Comparison of ENCODE assay signal across 18 cellular contexts in the genomic region with DNA sequence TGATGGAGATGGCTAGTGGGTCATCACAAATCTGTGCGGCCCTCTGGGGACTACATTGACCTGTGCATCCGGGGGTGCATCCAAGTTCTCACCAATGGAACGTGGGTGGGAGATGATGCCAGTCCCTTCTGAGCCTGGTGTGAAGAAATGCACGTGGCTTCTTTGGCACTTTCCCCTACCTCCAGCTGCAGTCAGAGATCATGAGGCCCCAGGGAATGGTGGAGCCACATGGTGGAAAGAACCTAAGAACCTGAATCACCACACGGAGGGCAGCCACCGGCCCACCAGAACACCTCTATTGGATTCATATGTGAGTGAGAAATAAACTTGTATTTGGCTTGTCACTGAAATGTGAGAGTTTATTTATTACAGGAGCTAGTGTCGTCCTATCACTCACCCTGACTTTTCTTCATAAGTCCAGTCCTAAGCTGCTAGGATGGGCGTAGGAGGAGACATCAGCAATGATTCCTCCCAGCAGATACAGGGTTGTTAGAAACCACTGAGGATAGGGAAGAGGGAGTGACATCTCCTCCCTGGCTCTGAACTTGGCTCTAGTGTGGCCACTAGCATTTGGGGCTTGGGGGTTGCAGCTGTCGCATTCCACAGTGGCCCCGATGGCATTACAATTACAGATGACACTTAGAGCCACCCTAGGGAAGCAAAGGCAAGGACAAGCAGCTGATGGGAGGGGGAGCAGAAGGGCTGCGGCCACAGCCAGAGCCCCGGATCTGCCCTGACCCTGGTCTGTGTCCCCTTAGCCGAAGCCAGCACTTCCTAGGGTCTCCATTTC. TPM values are rescaled to one million over a fixed set of nuclear protein-coding genes. Genes with fewer than 3 reads are reported as not detected.
DNase-seq lines count a peak whose midpoint lies in the region; ATAC-seq, FAIRE-seq and TF ChIP-seq lines count a peak whose summit lies in the region.
"Had no signal": no experiment of that assay in that cellular context is flagged by ENCODE, and none has a peak within 500 bp of the region (broad histone marks: within the 10 kb centered on the region; RNA-seq: fewer than 3 reads in every experiment).

No MANE protein-coding gene starts in this region.

- H3K27me3 ChIP-seq in BLaER1 (no peaks in the 10 kb centered on the region), H1 (replicated peaks in 1 of 4; ENCODE audit: control insufficient read depth in 3 of 4, extremely low read depth in 1 of 4, insufficient read depth in 3 of 4, low read length in 3 of 4) (no peaks in the 10 kb centered on the region), neuronal stem cell (ENCODE audit: control insufficient read depth in 3 of 3, insufficient read depth in 3 of 3, low read depth in 1 of 3, low read length in 3 of 3) (no peaks in the 10 kb centered on the region), PC-3 (ENCODE audit: low read length) (no peaks in the 10 kb centered on the region)

- H3K27me3 Mint-ChIP-seq in HFFc6 (ENCODE audit: insufficient read depth), result no peaks in the 10 kb centered on the region
- no peaks in the 10 kb centered on the region for H3K27me3 Mint-ChIP-seq in activated CD4-positive, alpha-beta memory T cell treated with anti-CD3 and anti-CD28 coated beads, Interleukin-2, amount 10 ng/mL, durations not matched to agents 7 days and 5 days
- H3K27me3 Mint-ChIP-seq: CD4-positive, CD25-positive, alpha-beta regulatory T cell had no signal

- H4K8ac ChIP-seq in H1 (ENCODE audit: extremely low read depth, insufficient read depth, low read length), result no peak overlapping the region
- H4K8ac ChIP-seq in neuronal stem cell (ENCODE audit: low read depth, low read length), result no peak overlapping the region

- H3K18ac ChIP-seq in H1 (ENCODE audit: extremely low read depth, low read length) (peak overlapping the region; percentile 15), neuronal stem cell (ENCODE audit: low read length) (peak overlapping the region; percentile 79)

- POLR2A ChIA-PET in H1 (lab: Charles Lee; ENCODE audit: partially characterized antibody), result interaction anchor here (0.9 to 8.6 kb wide), 5 partner anchors 8 to 71 kb away, joined by 3 to 109 read pairs (median 5); a partner anchor contains a TSS
- POLR2A ChIA-PET in PC-3 (lab: Charles Lee; ENCODE audit: unreplicated experiment), result no interaction called here
- POLR2A ChIA-PET in activated CD4-positive, alpha-beta memory T cell treated with anti-CD3 and anti-CD28 coated beads, Interleukin-2, amount 10 ng/mL, durations not matched to agents 7 days and 5 days (lab: Charles Lee), result interaction anchor here (1.0 kb wide), 2 partner anchors 10 to 29 kb away, joined by 3 read pairs; a partner anchor contains a TSS

- H3K4ac ChIP-seq in H1 (replicated peaks; ENCODE audit: insufficient read length, low read depth, low read length) (peak overlapping the region; percentile 44), neuronal stem cell (ENCODE audit: low read length) (peak overlapping the region; percentile 94)

- H2BK5ac ChIP-seq in H1 (ENCODE audit: low read depth, low read length) (peak overlapping the region; percentile 14; the same call in 1 of the 2 replicates), neuronal stem cell (ENCODE audit: low read length) (no peak overlapping the region)

- H2AK5ac ChIP-seq in H1 (ENCODE audit: low read depth, low read length) (peak overlapping the region; percentile 5; the same call in 1 of the 2 replicates), neuronal stem cell (ENCODE audit: low read depth, low read length) (peak overlapping the region; percentile 67)

- peaks cover 26% of the 10 kb centered on the region for H3K4me1 Mint-ChIP-seq in HFFc6 (ENCODE audit: low read depth)
- H3K4me1 Mint-ChIP-seq in activated CD4-positive, alpha-beta memory T cell treated with anti-CD3 and anti-CD28 coated beads, Interleukin-2, amount 10 ng/mL, durations not matched to agents 7 days and 5 days, result peaks cover 11% of the 10 kb centered on the region

- H3K9ac ChIP-seq in BLaER1 (peak overlapping the region; percentile 80), H1 (replicated peaks in 1 of 4; ENCODE audit: extremely low read depth in 1 of 4, low read depth in 3 of 4, low read length in 3 of 4) (no peak overlapping the region), neuronal stem cell (ENCODE audit: low read depth, low read length, poor library complexity) (no peak overlapping the region), PC-3 (ENCODE audit: low read length) (no peak overlapping the region)

- TF ChIP-seq RAD21 in H1 (IDR thresholded peaks at IDR 0.05 in 1 of 2, conservative IDR thresholded peaks at IDR 0.05 in 1 of 2; ENCODE audit: low read depth in 2 of 2, low read length in 2 of 2), result no peak

- H4K20me1 ChIP-seq in BLaER1 (no peaks in the 10 kb centered on the region), H1 (replicated peaks in 1 of 2; ENCODE audit: control insufficient read depth in 1 of 2, insufficient read depth in 2 of 2, low read length in 2 of 2) (no peaks in the 10 kb centered on the region), PC-3 (ENCODE audit: low read length) (no peaks in the 10 kb centered on the region)

- peak overlapping the region; percentile 88 for H3K4me2 ChIP-seq in BLaER1
- H3K4me2 ChIP-seq in H1 (ENCODE audit: insufficient read depth in 1 of 2, low read depth in 2 of 2, low read length in 2 of 2), result no peak overlapping the region
- H3K4me2 ChIP-seq in neuronal stem cell (ENCODE audit: insufficient read depth, low read length, poor library complexity, severe bottlenecking), result no peak overlapping the region
- H3K4me2 ChIP-seq in PC-3 (ENCODE audit: low read length), result no peak overlapping the region

- H3K23ac ChIP-seq in H1 (ENCODE audit: insufficient read length), result no peak overlapping the region
- H3K23ac ChIP-seq in neuronal stem cell (ENCODE audit: low read depth, low read length, poor library complexity), result no peak overlapping the region

- H3K14ac ChIP-seq in H1 (ENCODE audit: insufficient read length) (no peak overlapping the region), neuronal stem cell (ENCODE audit: low read length) (no peak overlapping the region)

- peak overlapping the region; percentile 97 for H2BK120ac ChIP-seq in H1 (replicated peaks; ENCODE audit: low read depth, low read length)
- no peak overlapping the region for H2BK120ac ChIP-seq in neuronal stem cell (ENCODE audit: low read depth, low read length)

- H3K9me3 ChIP-seq in BLaER1, result 0 out of 2 replicates have a peak, but pooled peaks cover 5% of the 10 kb centered on the region
- no peaks in the 10 kb centered on the region for H3K9me3 ChIP-seq in H1 (ENCODE audit: insufficient read depth in 2 of 2, low read depth in 1 of 2, low read length in 1 of 2)
- peaks cover 0 to 8% of the 10 kb centered on the region in 2 donors for H3K9me3 ChIP-seq in neuronal stem cell (replicated peaks in 1 of 2; ENCODE audit: control insufficient read depth in 2 of 2, insufficient read depth in 1 of 2, low read depth in 1 of 2, low read length in 2 of 2)
- no peaks in the 10 kb centered on the region for H3K9me3 ChIP-seq in PC-3 (ENCODE audit: low read length)

- peak overlapping the region; percentile 8; the same call in 1 of the 2 replicates for H2BK15ac ChIP-seq in H1 (ENCODE audit: low read length)
- peak overlapping the region; percentile 60 for H2BK15ac ChIP-seq in neuronal stem cell (ENCODE audit: low read length)

- H3K9me2 ChIP-seq in PC-3 (replicated peaks; ENCODE audit: low read length), result no peaks in the 10 kb centered on the region

- H3K56ac ChIP-seq in H1 (replicated peaks; ENCODE audit: insufficient read length, low read depth, low read length), result no peak overlapping the region

- H4K91ac ChIP-seq in H1 (replicated peaks; ENCODE audit: insufficient read length, low read length) (peak overlapping the region; percentile 77), neuronal stem cell (ENCODE audit: low read depth, low read length, poor library complexity) (peak overlapping the region; percentile 20)

- H3K79me1 ChIP-seq in H1 (ENCODE audit: low read depth, low read length), result no peaks in the 10 kb centered on the region
- H3K79me1 ChIP-seq in neuronal stem cell (ENCODE audit: low read depth, low read length), result no peaks in the 10 kb centered on the region

- no peaks in the 10 kb centered on the region for H3K23me2 ChIP-seq in H1 (ENCODE audit: low read depth, low read length)

- CTCF ChIA-PET in H1 (lab: Charles Lee; ENCODE audit: partially characterized antibody) (interaction anchor here (0.6 to 7.2 kb wide), 5 partner anchors 11 to 54 kb away, joined by 3 to 67 read pairs (median 3); a partner anchor contains a TSS), PC-3 (lab: Charles Lee) (no interaction called here)
- CTCF ChIA-PET in activated CD4-positive, alpha-beta memory T cell treated with anti-CD3 and anti-CD28 coated beads, Interleukin-2, amount 10 ng/mL, durations not matched to agents 7 days and 5 days (lab: Charles Lee), result interaction anchor here (0.8 kb wide), 1 partner anchor 11 kb away, joined by 3 read pairs; no protein-coding TSS in a partner anchor

- peak overlapping the region; percentile 89; the same call in 1 of the 2 replicates for H2BK20ac ChIP-seq in H1 (ENCODE audit: low read length)

- H3K4me3 Mint-ChIP-seq in HFFc6, result no peak overlapping the region
- H3K4me3 Mint-ChIP-seq in activated CD4-positive, alpha-beta memory T cell treated with anti-CD3 and anti-CD28 coated beads, Interleukin-2, amount 10 ng/mL, durations not matched to agents 7 days and 5 days, result no peak overlapping the region

- intact Hi-C loops in PC-3 (cut with micrococcal nuclease), result no loop called here

- H3K27ac Mint-ChIP-seq in HFFc6, result peak overlapping the region; percentile 72; the same call in 1 of the 2 replicates
- H3K27ac Mint-ChIP-seq in activated CD4-positive, alpha-beta memory T cell treated with anti-CD3 and anti-CD28 coated beads, Interleukin-2, amount 10 ng/mL, durations not matched to agents 7 days and 5 days, result no peak overlapping the region
- H3K27ac Mint-ChIP-seq: CD4-positive, CD25-positive, alpha-beta regulatory T cell had no signal

- H3K4me1 ChIP-seq in BLaER1 (peaks cover 82% of the 10 kb centered on the region), H1 (replicated peaks in 1 of 4; ENCODE audit: control insufficient read depth in 3 of 4, insufficient read depth in 4 of 4, low read length in 3 of 4) (peaks cover 2 to 18% (median 11%) of the 10 kb centered on the region in 4 experiments; a peak in 6 of 7 replicates), neuronal stem cell (ENCODE audit: control insufficient read depth in 2 of 2, insufficient read depth in 1 of 2, low read depth in 1 of 2, low read length in 2 of 2) (peaks cover 28 to 35% of the 10 kb centered on the region in 2 donors), PC-3 (ENCODE audit: insufficient read depth, low read length) (peaks cover 11% of the 10 kb centered on the region)

- no peak overlapping the region for H4K5ac ChIP-seq in H1 (ENCODE audit: insufficient read length, low read depth, low read length)

- H2AFZ ChIP-seq in H1 (ENCODE audit: low read length), result no peak overlapping the region
- H2AFZ ChIP-seq in neuronal stem cell (ENCODE audit: low read length), result peak overlapping the region; percentile 24
- H2AFZ ChIP-seq in PC-3 (ENCODE audit: low read length), result no peak overlapping the region

- TF ChIP-seq POLR2A in H1 (IDR thresholded peaks at IDR 0.05; ENCODE audit: control extremely low read depth in 1 of 2, low read depth in 2 of 2, low read length in 2 of 2), result no peak

- H3F3A ChIP-seq in PC-3 (ENCODE audit: low read length, unreplicated experiment), result no peaks in the 10 kb centered on the region

- WGBS in H1 (ENCODE audit: extremely low coverage in 1 of 2, insufficient coverage in 1 of 2, insufficient read length in 1 of 2, insufficient replicate concordance in 2 of 2, low coverage in 1 of 2, low lambda C conversion rate in 2 of 2, missing lambda C conversion rate in 1 of 2), 2 experiments, result 80% methylated on average over 13 of the region's 13 CpGs; no CpG with 5 or more reads in 1 of the 2 experiments
- no CpG with 5 or more reads among the region's 13 CpGs for WGBS in neuronal stem cell (ENCODE audit: extremely low coverage in 2 of 2, insufficient read length in 2 of 2, insufficient replicate concordance in 1 of 2), 2 donors

- DNase-seq in HFFc6 (no peak), H1 (ENCODE audit: low read depth in 1 of 2, low spot score in 2 of 2) (no peak), neuronal stem cell (ENCODE audit: low spot score) (no peak), PC-3 (no peak), substantia nigra (lab: John Stamatoyannopoulos, UW) (no peak)
- no peak for DNase-seq in activated CD4-positive, alpha-beta T cell treated with anti-CD3 and anti-CD28 coated beads for 48 hours
- DNase-seq in activated CD4-positive, alpha-beta memory T cell treated with anti-CD3 and anti-CD28 coated beads, Interleukin-2, amount 10 ng/mL, durations not matched to agents 7 days and 5 days, result no peak
- DNase-seq: CD4-positive, CD25-positive, alpha-beta regulatory T cell; DMS79; MV-4-11; NCI-H1436 treated with DMSO at 0.1 percent for 48 hours; NCI-H2081 treated with DMSO at 0.1 percent for 48 hours; NK-92 treated with Interleukin-12 subunit alpha and Interleukin-12 subunit beta, amount 100 ng/mL, for 24 hours had no signal

- peak overlapping the region; percentile 13 for H2BK12ac ChIP-seq in H1 (ENCODE audit: low read depth, low read length)
- peak overlapping the region; percentile 76 for H2BK12ac ChIP-seq in neuronal stem cell (ENCODE audit: low read length)

- H3K79me2 ChIP-seq in H1 (ENCODE audit: control insufficient read depth in 1 of 2, insufficient read depth in 2 of 2, low read length in 2 of 2) (no peaks in the 10 kb centered on the region), PC-3 (ENCODE audit: low read length) (no peaks in the 10 kb centered on the region)

- peak overlapping the region; percentile 94 for H3K27ac ChIP-seq in BLaER1
- H3K27ac ChIP-seq in H1 (ENCODE audit: low read depth, low read length), result no peak overlapping the region
- H3K27ac ChIP-seq in neuronal stem cell (replicated peaks; ENCODE audit: low read length), result no peak overlapping the region
- no peak overlapping the region for H3K27ac ChIP-seq in PC-3 (ENCODE audit: low read length)
- H3K27ac ChIP-seq in substantia nigra (ENCODE audit: low read depth, low read length, poor library complexity, severe bottlenecking), result no peak overlapping the region

- ATAC-seq in PC-3, result no peak
- ATAC-seq: Right ventricle myocardium inferior had no signal

- TF ChIP-seq CTCF in HFFc6 (IDR thresholded peaks at IDR 0.05), result no peak
- TF ChIP-seq CTCF in H1 (IDR thresholded peaks at IDR 0.05; ENCODE audit: control extremely low read depth in 1 of 3, insufficient read depth in 1 of 3, low read depth in 1 of 3, low read length in 3 of 3), result no peak
- no peak for TF ChIP-seq CTCF in PC-3 (conservative IDR thresholded peaks at IDR 0.05; ENCODE audit: low read depth, low read length)

- peak overlapping the region; percentile 50 for H3K4me3 ChIP-seq in BLaER1
- H3K4me3 ChIP-seq in H1 (ENCODE audit: extremely low read depth in 1 of 4, insufficient read depth in 2 of 4, low read depth in 3 of 4, low read length in 4 of 4), result no peak overlapping the region
- no peak overlapping the region for H3K4me3 ChIP-seq in neuronal stem cell (ENCODE audit: low read length in 2 of 2)
- no peak overlapping the region for H3K4me3 ChIP-seq in PC-3 (ENCODE audit: low read length)

- BruUV-seq in PC-3 (replicated peaks; lab: Mats Ljungman, UMichigan), result no TSS peak

- TF ChIP-seq EP300 in H1 (IDR thresholded peaks at IDR 0.05; ENCODE audit: borderline replicate concordance in 1 of 2, low read depth in 2 of 2, low read length in 2 of 2), result no peak

- H3K9me3 Mint-ChIP-seq in HFFc6, result no peaks in the 10 kb centered on the region
- H3K9me3 Mint-ChIP-seq in activated CD4-positive, alpha-beta memory T cell treated with anti-CD3 and anti-CD28 coated beads, Interleukin-2, amount 10 ng/mL, durations not matched to agents 7 days and 5 days, result no peaks in the 10 kb centered on the region
- H3K9me3 Mint-ChIP-seq: CD4-positive, CD25-positive, alpha-beta regulatory T cell had no signal

- no peaks in the 10 kb centered on the region for H3K36me3 Mint-ChIP-seq in HFFc6 (ENCODE audit: low read depth)
- H3K36me3 Mint-ChIP-seq in activated CD4-positive, alpha-beta memory T cell treated with anti-CD3 and anti-CD28 coated beads, Interleukin-2, amount 10 ng/mL, durations not matched to agents 7 days and 5 days (ENCODE audit: low read depth), result no peaks in the 10 kb centered on the region
- H3K36me3 Mint-ChIP-seq: CD4-positive, CD25-positive, alpha-beta regulatory T cell had no signal

- FAIRE-seq in H1 (lab: Jason Lieb, UNC), result no peak
- FAIRE-seq: G401.6 had no signal

- H3K36me3 ChIP-seq in BLaER1 (no peaks in the 10 kb centered on the region), H1 (ENCODE audit: control insufficient read depth in 2 of 4, insufficient read depth in 4 of 4, low read length in 3 of 4) (no peaks in the 10 kb centered on the region), neuronal stem cell (replicated peaks in 1 of 2; ENCODE audit: control insufficient read depth in 2 of 2, insufficient read depth in 2 of 2, low read length in 2 of 2) (no peaks in the 10 kb centered on the region), PC-3 (ENCODE audit: low read depth, low read length) (no peaks in the 10 kb centered on the region)

RNA-seq across cellular contexts. Expression of a gene that starts 9.7 kb away (rescaled TPM):
- total RNA-seq in HFFc6 (2021; fragmentation: NEBNext Ultra II Directional; extraction: Animal tissue kit (Norgen Biotek cat#: 25700)), result 100 to 1,000 TPM; 496 to 872 (median 617) TPM
- total RNA-seq in H1 (2021; fragmentation: NEBNext Ultra II Directional; extraction: Animal tissue kit (Norgen Biotek cat#: 25700)), result 14.5 and 15.2 TPM in 2 replicates
- polyA plus RNA-seq in H1 (2011; rRNA removed), result 36.0 and 56.1 TPM in 2 replicates
- polyA plus RNA-seq in H1 (2011; cell fraction: cytosol; rRNA removed), result 26.6 TPM
- polyA plus RNA-seq in H1 (2011; cell fraction: nucleus; rRNA removed), result 39.2 TPM
- polyA plus RNA-seq in H1 (2012, experiment 1 of 2), result 23.5 to 37.7 TPM (median 28.4 TPM) in 4 replicates
- polyA plus RNA-seq in H1 (2012, experiment 2 of 2), result 42.7 TPM
- 15.1 TPM for polyA plus RNA-seq in H1 (2013, experiment 1 of 2)
- 16.1 TPM for polyA plus RNA-seq in H1 (2013, experiment 2 of 2)
- polyA minus RNA-seq in H1 (2011; rRNA and poly(A)+ RNA removed), result 15.5 and 20.6 TPM in 2 replicates
- polyA minus RNA-seq in H1 (2011; cell fraction: cytosol; rRNA and poly(A)+ RNA removed), result 14.0 TPM
- 33.3 TPM for polyA minus RNA-seq in H1 (2011; cell fraction: nucleus; rRNA and poly(A)+ RNA removed)
- 54.0 TPM for polyA plus RNA-seq in neuronal stem cell (2013, experiment 1 of 2)
- polyA plus RNA-seq in neuronal stem cell (2013, experiment 2 of 2), result 53.5 TPM
- total RNA-seq in PC-3 (2014; rRNA removed), result 79.5 and 91.5 TPM in 2 replicates
- total RNA-seq in activated CD4-positive, alpha-beta memory T cell treated with anti-CD3 and anti-CD28 coated beads, Interleukin-2, amount 10 ng/mL, durations not matched to agents 7 days and 5 days, result 100 to 1,000 TPM; 107 to 109 TPM

RNA-seq across cellular contexts. Expression of a gene that starts 28.8 kb away (rescaled TPM):
- total RNA-seq in HFFc6 (2021; fragmentation: NEBNext Ultra II Directional; extraction: Animal tissue kit (Norgen Biotek cat#: 25700)), result under 1 TPM in 2 of 6 experiments, not detected in 4; 0.26 to 0.45 TPM
- not detected in 2 replicates for total RNA-seq in H1 (2021; fragmentation: NEBNext Ultra II Directional; extraction: Animal tissue kit (Norgen Biotek cat#: 25700))
- 0.02 and 0.03 TPM in 2 replicates for polyA plus RNA-seq in H1 (2011; rRNA removed)
- 0.06 TPM for polyA plus RNA-seq in H1 (2011; cell fraction: cytosol; rRNA removed)
- 0.09 TPM for polyA plus RNA-seq in H1 (2011; cell fraction: nucleus; rRNA removed)
- 0.11 TPM in 1 of 4 replicates, not detected in the others for polyA plus RNA-seq in H1 (2012, experiment 1 of 2)
- not detected for polyA plus RNA-seq in H1 (2012, experiment 2 of 2)
- 0.02 TPM for polyA plus RNA-seq in H1 (2013, experiment 1 of 2)
- polyA plus RNA-seq in H1 (2013, experiment 2 of 2), result 0.02 TPM
- 0.10 TPM in 1 of 2 replicates, not detected in the other for polyA minus RNA-seq in H1 (2011; rRNA and poly(A)+ RNA removed)
- polyA minus RNA-seq in H1 (2011; cell fraction: cytosol; rRNA and poly(A)+ RNA removed), result not detected
- not detected for polyA minus RNA-seq in H1 (2011; cell fraction: nucleus; rRNA and poly(A)+ RNA removed)
- 0.01 TPM for polyA plus RNA-seq in neuronal stem cell (2013, experiment 1 of 2)
- 0.01 TPM for polyA plus RNA-seq in neuronal stem cell (2013, experiment 2 of 2)
- not detected in 2 replicates for total RNA-seq in PC-3 (2014; rRNA removed)
- under 1 TPM; 0.15 to 0.25 TPM for total RNA-seq in activated CD4-positive, alpha-beta memory T cell treated with anti-CD3 and anti-CD28 coated beads, Interleukin-2, amount 10 ng/mL, durations not matched to agents 7 days and 5 days
- total RNA-seq: A673, HT-29 had no signal
- polyA plus RNA-seq: CD4-positive, CD25-positive, alpha-beta regulatory T cell had no signal
